ENCODE assay signal across 17 cellular contexts in genomic region chr2:219001100-219001576, GRCh38. TPM values are rescaled to one million over a fixed set of nuclear protein-coding genes. Genes with fewer than 3 reads are reported as not detected.
DNase-seq lines count a peak whose midpoint lies in the region; ATAC-seq, FAIRE-seq and TF ChIP-seq lines count a peak whose summit lies in the region.
"Had no signal": no experiment of that assay in that cellular context is flagged by ENCODE, and none has a peak within 500 bp of the region (broad histone marks: within the 10 kb centered on the region; RNA-seq: fewer than 3 reads in every experiment).

No MANE protein-coding gene starts in this region.

- no peak for FAIRE-seq in HepG2 (lab: Jason Lieb, UNC)

- DNase-seq in HepG2 (ENCODE audit: low spot score) (no peak), right lobe of liver (no peak), coronary artery (ENCODE audit: low spot score) (no peak), upper lobe of right lung (no peak), A172 (ENCODE audit: low spot score) (no peak), anterior cingulate cortex (lab: John Stamatoyannopoulos, UW) (no peak)
- DNase-seq in stimulated activated naive CD8-positive, alpha-beta T cell treated with anti-CD3 and anti-CD28 coated beads, Interleukin-15, Interleukin-2, amounts not matched to agents 100 U/mL and 50 U/mL, for 24 hours, result no peak
- DNase-seq: activated CD4-positive, alpha-beta T cell treated with anti-CD3 and anti-CD28 coated beads for 1 hour; psoas muscle had no signal

- no peaks in the 10 kb centered on the region for H3K9me3 ChIP-seq in HepG2 (ENCODE audit: low read length)
- H3K9me3 ChIP-seq in right lobe of liver, result no peaks in the 10 kb centered on the region
- H3K9me3 ChIP-seq in mucosa of stomach (ENCODE audit: control insufficient read depth, low read length), result no peaks in the 10 kb centered on the region
- H3K9me3 ChIP-seq in upper lobe of right lung, result no peaks in the 10 kb centered on the region
- H3K9me3 ChIP-seq: ascending aorta, heart left ventricle, psoas muscle, SK-N-SH had no signal

- 18% methylated on average over 12 of the region's 26 CpGs for WGBS in HepG2 (ENCODE audit: low lambda C conversion rate)
- WGBS in right lobe of liver (ENCODE audit: insufficient coverage, low coverage, low lambda C conversion rate, missing lambda C conversion rate), result 60% methylated on average over 2 of the region's 26 CpGs

- H3K4me1 ChIP-seq in HepG2 (ENCODE audit: insufficient read depth, low read length) (peaks cover 28% of the 10 kb centered on the region), right lobe of liver (peaks cover 0 to 21% (median 8%) of the 10 kb centered on the region in 4 donors), mucosa of stomach (ENCODE audit: control insufficient read depth, insufficient read depth, low read length) (peaks cover 52% of the 10 kb centered on the region), upper lobe of right lung (peaks cover 19% of the 10 kb centered on the region)

- no peak overlapping the region for H3K27ac ChIP-seq in HepG2 (ENCODE audit: extremely low read length, insufficient read depth, low read length)
- H3K27ac ChIP-seq in right lobe of liver, result peak overlapping the region in 1 of 3 donors; percentile 37
- no peak overlapping the region for H3K27ac ChIP-seq in coronary artery
- H3K27ac ChIP-seq in upper lobe of right lung, result peak overlapping the region; percentile 80
- H3K27ac ChIP-seq: ascending aorta; BLaER1 treated with 17β-estradiol and CSF1 and Interleukin-3, amounts not matched to agents 10 nM and 100 nM; heart left ventricle; psoas muscle had no signal

- H3K9ac ChIP-seq in HepG2 (ENCODE audit: insufficient read depth, low read depth, low read length), result no peak overlapping the region
- peak overlapping the region; percentile 91 for H3K9ac ChIP-seq in mucosa of stomach (ENCODE audit: low read length)
- H3K9ac ChIP-seq: BLaER1 treated with 17β-estradiol and CSF1 and Interleukin-3, amounts not matched to agents 10 nM and 100 nM; SK-N-SH had no signal

- TF ChIP-seq POLR2A in HepG2 (IDR thresholded peaks at IDR 0.05; ENCODE audit: insufficient read depth in 1 of 2, low read depth in 2 of 2, low read length in 2 of 2), result no peak
- TF ChIP-seq POLR2A in right lobe of liver (IDR thresholded peaks at IDR 0.05), result no peak

- no peak for TF ChIP-seq EP300 in HepG2 (IDR thresholded peaks at IDR 0.05; ENCODE audit: low read depth in 2 of 2, low read length in 2 of 2)
- no peak for TF ChIP-seq EP300 in HepG2 (CRISPR knock-in tag; IDR thresholded peaks at IDR 0.05; ENCODE audit: borderline replicate concordance)

- POLR2A ChIA-PET in HepG2 (lab: Yijun Ruan, JAX), result interaction anchor here (0.6 to 1.4 kb wide), 12 partner anchors 21 to 498 kb away, joined by 3 to 5 read pairs (median 4); partner anchors contain the start of genes CNPPD1, GLB1L, GMPPA and STK16

- intact Hi-C loops in HepG2 (cut with micrococcal nuclease; ENCODE audit: unreplicated experiment), result no loop called here
- intact Hi-C loops in right lobe of liver (cut with DNase I), result no loop called here
- intact Hi-C loops in upper lobe of right lung (cut with DNase I), result no loop called here

- BruUV-seq in HepG2 (replicated peaks; lab: Mats Ljungman, UMichigan), result no TSS peak

- no peak overlapping the region for H2AFZ ChIP-seq in HepG2 (ENCODE audit: low read length)

- peak overlapping the region; percentile 71; the same call in 1 of the 2 replicates for H3K4me2 ChIP-seq in HepG2 (ENCODE audit: low read depth, low read length)
- H3K4me2 ChIP-seq: BLaER1 treated with 17β-estradiol and CSF1 and Interleukin-3, amounts not matched to agents 10 nM and 100 nM; SK-N-SH had no signal

- peaks cover 40% of the 10 kb centered on the region; the same call in 1 of the 2 replicates for H4K20me1 ChIP-seq in HepG2 (ENCODE audit: insufficient read depth, low read length)

- no peaks in the 10 kb centered on the region for H3K36me3 ChIP-seq in HepG2 (replicated peaks in 1 of 2; ENCODE audit: control insufficient read depth in 1 of 2, insufficient read depth in 2 of 2, low read length in 2 of 2)
- H3K36me3 ChIP-seq in right lobe of liver, result no peaks in the 10 kb centered on the region
- no peaks in the 10 kb centered on the region for H3K36me3 ChIP-seq in mucosa of stomach (ENCODE audit: control insufficient read depth, insufficient read depth, low read length)
- H3K36me3 ChIP-seq in upper lobe of right lung, result no peaks in the 10 kb centered on the region
- H3K36me3 ChIP-seq: ascending aorta; BLaER1 treated with 17β-estradiol and CSF1 and Interleukin-3, amounts not matched to agents 10 nM and 100 nM; heart left ventricle had no signal

- H3K4me3 ChIP-seq in HepG2 (replicated peaks in 1 of 3; ENCODE audit: insufficient read depth in 1 of 3, low read depth in 2 of 3, low read length in 3 of 3) (0 out of 6 replicates have a peak overlapping the region, but pooled peaks of 1 of the 3 experiments have one; percentile 64), right lobe of liver (peak overlapping the region in 1 of 3 donors; percentile 27), coronary artery (peak overlapping the region; percentile 57), mucosa of stomach (ENCODE audit: low read length) (peak overlapping the region; percentile 84), upper lobe of right lung (peak overlapping the region; percentile 40)
- H3K4me3 ChIP-seq: BLaER1 treated with 17β-estradiol and CSF1 and Interleukin-3, amounts not matched to agents 10 nM and 100 nM; lung; psoas muscle had no signal

- TF ChIP-seq CTCF in HepG2 (CRISPR knock-in tag; IDR thresholded peaks at IDR 0.05) (no peak), right lobe of liver (IDR thresholded peaks at IDR 0.05) (no peak), coronary artery (IDR thresholded peaks at IDR 0.05) (no peak), upper lobe of right lung (IDR thresholded peaks at IDR 0.05) (no peak)

- H3K79me2 ChIP-seq in HepG2 (ENCODE audit: insufficient read depth, low read length), result no peaks in the 10 kb centered on the region

- in situ Hi-C loops in HepG2 (cut with HindIII; ENCODE audit: extremely low pct_ligation_motif_present, low pct_unique_long_range_greater_than_20kb), result no loop called here

- ATAC-seq in HepG2 (peak; percentile 4; the same call in 2 of the 3 replicates), right lobe of liver (no peak), upper lobe of right lung (peak; percentile 5)
- ATAC-seq in stimulated activated naive CD8-positive, alpha-beta T cell treated with anti-CD3 and anti-CD28 coated beads, Interleukin-15, Interleukin-2, amounts not matched to agents 100 U/mL and 50 U/mL, for 24 hours, result no peak

- H3K27me3 ChIP-seq in HepG2 (ENCODE audit: control insufficient read depth in 1 of 2, insufficient read depth in 2 of 2, low read length in 2 of 2) (peaks cover 45 to 94% of the 10 kb centered on the region in 2 experiments), right lobe of liver (no peaks in the 10 kb centered on the region), mucosa of stomach (ENCODE audit: control insufficient read depth, insufficient read depth, low read length) (peaks cover 64% of the 10 kb centered on the region), upper lobe of right lung (peaks cover 77% of the 10 kb centered on the region)

- CTCF ChIA-PET in HepG2 (lab: Yijun Ruan, JAX; ENCODE audit: low intra/inter-chr PET ratio, low total read pairs), result interaction anchor here (1.2 kb wide), 1 partner anchor 28 kb away, joined by 4 read pairs; no protein-coding TSS in a partner anchor

- TF ChIP-seq RAD21 in HepG2 (CRISPR knock-in tag; IDR thresholded peaks at IDR 0.05), result no peak

RNA-seq across cellular contexts. Expression of gene CRYBA2, which starts 7.9 kb away (rescaled TPM):
- total RNA-seq in HepG2 (2016; rRNA removed; fragmentation: Illumina TruSeq; extraction: Trizol), result not detected in 2 replicates
- not detected in 2 replicates for total RNA-seq in HepG2 (2016; cell fraction: cytosol; rRNA removed; fragmentation: Illumina TruSeq; extraction: Trizol; ENCODE audit: low read depth)
- total RNA-seq in HepG2 (2016; cell fraction: insoluble cytoplasmic fraction; rRNA removed; fragmentation: Illumina TruSeq; extraction: Trizol), result not detected in 2 replicates
- total RNA-seq in HepG2 (2016; cell fraction: membrane; rRNA removed; fragmentation: Illumina TruSeq; extraction: Trizol), result not detected in 2 replicates
- total RNA-seq in HepG2 (2016; cell fraction: nucleus; rRNA removed; fragmentation: Illumina TruSeq; extraction: Trizol), result not detected in 2 replicates
- not detected in 2 replicates for polyA plus RNA-seq in HepG2 (2011; rRNA removed)
- not detected in 2 replicates for polyA plus RNA-seq in HepG2 (2011; cell fraction: cytosol; rRNA removed)
- polyA plus RNA-seq in HepG2 (2011; cell fraction: nucleus; rRNA removed), result not detected in 2 replicates
- polyA plus RNA-seq in HepG2 (2012), result not detected in 2 replicates
- polyA plus RNA-seq in HepG2 (2016; cell fraction: cytosol; fragmentation: Illumina TruSeq; extraction: Trizol; ENCODE audit: low read depth), result not detected in 2 replicates
- not detected in 2 replicates for polyA plus RNA-seq in HepG2 (2016; cell fraction: insoluble cytoplasmic fraction; fragmentation: Illumina TruSeq; extraction: Trizol; ENCODE audit: low read depth)
- polyA plus RNA-seq in HepG2 (2016; cell fraction: membrane; fragmentation: Illumina TruSeq; extraction: Trizol; ENCODE audit: low read depth), result not detected in 2 replicates
- not detected in 2 replicates for polyA plus RNA-seq in HepG2 (2016; cell fraction: nucleus; fragmentation: Illumina TruSeq; extraction: Trizol; ENCODE audit: insufficient read depth, low read depth)
- not detected in 2 replicates for polyA minus RNA-seq in HepG2 (2011; rRNA and poly(A)+ RNA removed; ENCODE audit: low replicate concordance)
- not detected in 2 replicates for polyA minus RNA-seq in HepG2 (2011; cell fraction: cytosol; rRNA and poly(A)+ RNA removed)
- polyA minus RNA-seq in HepG2 (2011; cell fraction: nucleus; rRNA and poly(A)+ RNA removed), result not detected in 2 replicates
- not detected for total RNA-seq in right lobe of liver
- total RNA-seq in upper lobe of right lung, result not detected
- not detected in 2 replicates for total RNA-seq in A172 (2014; rRNA removed; shearing (Covaris generic))
- total RNA-seq: activated T-cell treated with anti-CD3 and anti-CD28 coated beads, Interleukin-2, amount 50 U/mL, for 4 hours; ascending aorta; G401; heart left ventricle; lung; psoas muscle had no signal
- polyA plus RNA-seq: heart left ventricle, SK-N-SH had no signal

RNA-seq across cellular contexts. Expression of gene FEV, which starts 16.2 kb away (rescaled TPM):
- not detected in 2 replicates for total RNA-seq in HepG2 (2016; rRNA removed; fragmentation: Illumina TruSeq; extraction: Trizol)
- not detected in 2 replicates for total RNA-seq in HepG2 (2016; cell fraction: cytosol; rRNA removed; fragmentation: Illumina TruSeq; extraction: Trizol; ENCODE audit: low read depth)
- not detected in 2 replicates for total RNA-seq in HepG2 (2016; cell fraction: insoluble cytoplasmic fraction; rRNA removed; fragmentation: Illumina TruSeq; extraction: Trizol)
- total RNA-seq in HepG2 (2016; cell fraction: membrane; rRNA removed; fragmentation: Illumina TruSeq; extraction: Trizol), result not detected in 2 replicates
- total RNA-seq in HepG2 (2016; cell fraction: nucleus; rRNA removed; fragmentation: Illumina TruSeq; extraction: Trizol), result not detected in 2 replicates
- polyA plus RNA-seq in HepG2 (2011; rRNA removed), result not detected in 2 replicates
- not detected in 2 replicates for polyA plus RNA-seq in HepG2 (2011; cell fraction: cytosol; rRNA removed)
- not detected in 2 replicates for polyA plus RNA-seq in HepG2 (2011; cell fraction: nucleus; rRNA removed)
- not detected in 2 replicates for polyA plus RNA-seq in HepG2 (2012)
- not detected in 2 replicates for polyA plus RNA-seq in HepG2 (2016; cell fraction: cytosol; fragmentation: Illumina TruSeq; extraction: Trizol; ENCODE audit: low read depth)
- polyA plus RNA-seq in HepG2 (2016; cell fraction: insoluble cytoplasmic fraction; fragmentation: Illumina TruSeq; extraction: Trizol; ENCODE audit: low read depth), result not detected in 2 replicates
- not detected in 2 replicates for polyA plus RNA-seq in HepG2 (2016; cell fraction: membrane; fragmentation: Illumina TruSeq; extraction: Trizol; ENCODE audit: low read depth)
- not detected in 2 replicates for polyA plus RNA-seq in HepG2 (2016; cell fraction: nucleus; fragmentation: Illumina TruSeq; extraction: Trizol; ENCODE audit: insufficient read depth, low read depth)
- polyA minus RNA-seq in HepG2 (2011; rRNA and poly(A)+ RNA removed; ENCODE audit: low replicate concordance), result not detected in 2 replicates
- polyA minus RNA-seq in HepG2 (2011; cell fraction: cytosol; rRNA and poly(A)+ RNA removed), result not detected in 2 replicates
- not detected in 2 replicates for polyA minus RNA-seq in HepG2 (2011; cell fraction: nucleus; rRNA and poly(A)+ RNA removed)
- not detected for total RNA-seq in right lobe of liver
- total RNA-seq in upper lobe of right lung, result not detected
- total RNA-seq in A172 (2014; rRNA removed; shearing (Covaris generic)), result not detected in 2 replicates
- total RNA-seq: activated T-cell treated with anti-CD3 and anti-CD28 coated beads, Interleukin-2, amount 50 U/mL, for 4 hours; ascending aorta; G401; heart left ventricle; lung; psoas muscle had no signal
- polyA plus RNA-seq: heart left ventricle, lung, psoas muscle had no signal

RNA-seq across cellular contexts. Expression of gene CFAP65, which starts 40.2 kb away (rescaled TPM):
- total RNA-seq in HepG2 (2016; rRNA removed; fragmentation: Illumina TruSeq; extraction: Trizol), result not detected in 2 replicates
- total RNA-seq in HepG2 (2016; cell fraction: cytosol; rRNA removed; fragmentation: Illumina TruSeq; extraction: Trizol; ENCODE audit: low read depth), result not detected in 2 replicates
- not detected in 2 replicates for total RNA-seq in HepG2 (2016; cell fraction: insoluble cytoplasmic fraction; rRNA removed; fragmentation: Illumina TruSeq; extraction: Trizol)
- not detected in 2 replicates for total RNA-seq in HepG2 (2016; cell fraction: membrane; rRNA removed; fragmentation: Illumina TruSeq; extraction: Trizol)
- total RNA-seq in HepG2 (2016; cell fraction: nucleus; rRNA removed; fragmentation: Illumina TruSeq; extraction: Trizol), result not detected in 2 replicates
- polyA plus RNA-seq in HepG2 (2011; rRNA removed), result 0.03 and 0.05 TPM in 2 replicates
- 0.03 TPM in 2 replicates for polyA plus RNA-seq in HepG2 (2011; cell fraction: cytosol; rRNA removed)
- 0.17 and 0.18 TPM in 2 replicates for polyA plus RNA-seq in HepG2 (2011; cell fraction: nucleus; rRNA removed)
- polyA plus RNA-seq in HepG2 (2012), result 0.09 TPM in 1 of 2 replicates, not detected in the other
- not detected in 2 replicates for polyA plus RNA-seq in HepG2 (2016; cell fraction: cytosol; fragmentation: Illumina TruSeq; extraction: Trizol; ENCODE audit: low read depth)
- polyA plus RNA-seq in HepG2 (2016; cell fraction: insoluble cytoplasmic fraction; fragmentation: Illumina TruSeq; extraction: Trizol; ENCODE audit: low read depth), result not detected in 2 replicates
- polyA plus RNA-seq in HepG2 (2016; cell fraction: membrane; fragmentation: Illumina TruSeq; extraction: Trizol; ENCODE audit: low read depth), result not detected in 2 replicates
- polyA plus RNA-seq in HepG2 (2016; cell fraction: nucleus; fragmentation: Illumina TruSeq; extraction: Trizol; ENCODE audit: insufficient read depth, low read depth), result not detected in 2 replicates
- not detected in 2 replicates for polyA minus RNA-seq in HepG2 (2011; rRNA and poly(A)+ RNA removed; ENCODE audit: low replicate concordance)
- not detected in 2 replicates for polyA minus RNA-seq in HepG2 (2011; cell fraction: cytosol; rRNA and poly(A)+ RNA removed)
- not detected in 2 replicates for polyA minus RNA-seq in HepG2 (2011; cell fraction: nucleus; rRNA and poly(A)+ RNA removed)
- not detected for total RNA-seq in right lobe of liver
- not detected for total RNA-seq in upper lobe of right lung
- total RNA-seq in A172 (2014; rRNA removed; shearing (Covaris generic)), result 0.26 and 0.55 TPM in 2 replicates
- total RNA-seq: activated T-cell treated with anti-CD3 and anti-CD28 coated beads, Interleukin-2, amount 50 U/mL, for 4 hours; ascending aorta; G401; psoas muscle had no signal
- polyA plus RNA-seq: heart left ventricle, psoas muscle had no signal

RNA-seq across cellular contexts. Expression of gene CDK5R2, which starts 41.7 kb away (rescaled TPM):
- not detected in 2 replicates for total RNA-seq in HepG2 (2016; rRNA removed; fragmentation: Illumina TruSeq; extraction: Trizol)
- total RNA-seq in HepG2 (2016; cell fraction: cytosol; rRNA removed; fragmentation: Illumina TruSeq; extraction: Trizol; ENCODE audit: low read depth), result not detected in 2 replicates
- not detected in 2 replicates for total RNA-seq in HepG2 (2016; cell fraction: insoluble cytoplasmic fraction; rRNA removed; fragmentation: Illumina TruSeq; extraction: Trizol)
- total RNA-seq in HepG2 (2016; cell fraction: membrane; rRNA removed; fragmentation: Illumina TruSeq; extraction: Trizol), result not detected in 2 replicates
- total RNA-seq in HepG2 (2016; cell fraction: nucleus; rRNA removed; fragmentation: Illumina TruSeq; extraction: Trizol), result not detected in 2 replicates
- not detected in 2 replicates for polyA plus RNA-seq in HepG2 (2011; rRNA removed)
- polyA plus RNA-seq in HepG2 (2011; cell fraction: cytosol; rRNA removed), result 0.03 and 0.04 TPM in 2 replicates
- not detected in 2 replicates for polyA plus RNA-seq in HepG2 (2011; cell fraction: nucleus; rRNA removed)
- not detected in 2 replicates for polyA plus RNA-seq in HepG2 (2012)
- polyA plus RNA-seq in HepG2 (2016; cell fraction: cytosol; fragmentation: Illumina TruSeq; extraction: Trizol; ENCODE audit: low read depth), result not detected in 2 replicates
- not detected in 2 replicates for polyA plus RNA-seq in HepG2 (2016; cell fraction: insoluble cytoplasmic fraction; fragmentation: Illumina TruSeq; extraction: Trizol; ENCODE audit: low read depth)
- 0.08 TPM in 1 of 2 replicates, not detected in the other for polyA plus RNA-seq in HepG2 (2016; cell fraction: membrane; fragmentation: Illumina TruSeq; extraction: Trizol; ENCODE audit: low read depth)
- polyA plus RNA-seq in HepG2 (2016; cell fraction: nucleus; fragmentation: Illumina TruSeq; extraction: Trizol; ENCODE audit: insufficient read depth, low read depth), result not detected in 2 replicates
- 0.49 TPM in 1 of 2 replicates, not detected in the other for polyA minus RNA-seq in HepG2 (2011; rRNA and poly(A)+ RNA removed; ENCODE audit: low replicate concordance)
- not detected in 2 replicates for polyA minus RNA-seq in HepG2 (2011; cell fraction: cytosol; rRNA and poly(A)+ RNA removed)
- polyA minus RNA-seq in HepG2 (2011; cell fraction: nucleus; rRNA and poly(A)+ RNA removed), result not detected in 2 replicates
- total RNA-seq in right lobe of liver, result not detected
- not detected for total RNA-seq in upper lobe of right lung
- 0.03 and 0.57 TPM in 2 replicates for total RNA-seq in A172 (2014; rRNA removed; shearing (Covaris generic))
- total RNA-seq: activated T-cell treated with anti-CD3 and anti-CD28 coated beads, Interleukin-2, amount 50 U/mL, for 4 hours; ascending aorta; heart left ventricle; psoas muscle had no signal
- polyA plus RNA-seq: heart left ventricle had no signal

RNA-seq across cellular contexts. Expression of gene IHH, which starts 59.6 kb away (rescaled TPM):
- 0.15 and 0.42 TPM in 2 replicates for total RNA-seq in HepG2 (2016; rRNA removed; fragmentation: Illumina TruSeq; extraction: Trizol)
- 0.20 TPM in 1 of 2 replicates, not detected in the other for total RNA-seq in HepG2 (2016; cell fraction: cytosol; rRNA removed; fragmentation: Illumina TruSeq; extraction: Trizol; ENCODE audit: low read depth)
- 0.31 and 0.39 TPM in 2 replicates for total RNA-seq in HepG2 (2016; cell fraction: insoluble cytoplasmic fraction; rRNA removed; fragmentation: Illumina TruSeq; extraction: Trizol)
- 0.28 and 0.31 TPM in 2 replicates for total RNA-seq in HepG2 (2016; cell fraction: membrane; rRNA removed; fragmentation: Illumina TruSeq; extraction: Trizol)
- 0.63 and 0.90 TPM in 2 replicates for total RNA-seq in HepG2 (2016; cell fraction: nucleus; rRNA removed; fragmentation: Illumina TruSeq; extraction: Trizol)
- 0.10 TPM in 1 of 2 replicates, not detected in the other for polyA plus RNA-seq in HepG2 (2011; rRNA removed)
- 0.09 TPM in 2 replicates for polyA plus RNA-seq in HepG2 (2011; cell fraction: cytosol; rRNA removed)
- 0.16 and 0.37 TPM in 2 replicates for polyA plus RNA-seq in HepG2 (2011; cell fraction: nucleus; rRNA removed)
- 0.08 and 0.12 TPM in 2 replicates for polyA plus RNA-seq in HepG2 (2012)
- polyA plus RNA-seq in HepG2 (2016; cell fraction: cytosol; fragmentation: Illumina TruSeq; extraction: Trizol; ENCODE audit: low read depth), result 0.11 and 0.16 TPM in 2 replicates
- polyA plus RNA-seq in HepG2 (2016; cell fraction: insoluble cytoplasmic fraction; fragmentation: Illumina TruSeq; extraction: Trizol; ENCODE audit: low read depth), result 0.30 and 0.58 TPM in 2 replicates
- polyA plus RNA-seq in HepG2 (2016; cell fraction: membrane; fragmentation: Illumina TruSeq; extraction: Trizol; ENCODE audit: low read depth), result 0.41 and 0.43 TPM in 2 replicates
- 0.81 and 1.1 TPM in 2 replicates for polyA plus RNA-seq in HepG2 (2016; cell fraction: nucleus; fragmentation: Illumina TruSeq; extraction: Trizol; ENCODE audit: insufficient read depth, low read depth)
- polyA minus RNA-seq in HepG2 (2011; rRNA and poly(A)+ RNA removed; ENCODE audit: low replicate concordance), result 0.26 TPM in 1 of 2 replicates, not detected in the other
- not detected in 2 replicates for polyA minus RNA-seq in HepG2 (2011; cell fraction: cytosol; rRNA and poly(A)+ RNA removed)
- polyA minus RNA-seq in HepG2 (2011; cell fraction: nucleus; rRNA and poly(A)+ RNA removed), result 0.26 and 0.50 TPM in 2 replicates
- total RNA-seq in right lobe of liver, result 1 to 10 TPM in 3 of 6 experiments, under 1 TPM in 3; 0.42 to 3.9 (median 1.1) TPM
- 0.69 TPM for total RNA-seq in upper lobe of right lung
- 0.03 TPM in 1 of 2 replicates, not detected in the other for total RNA-seq in A172 (2014; rRNA removed; shearing (Covaris generic))
- total RNA-seq: ascending aorta, G401, heart left ventricle, psoas muscle had no signal
- polyA plus RNA-seq: heart left ventricle had no signal

Comparison
In these comparisons a context has a peak if more than half of its experiments do, and no peak if none do; other contexts are left out.
1. ATAC-seq: peak in HepG2 (single experiment) and upper lobe of right lung (single experiment); none in right lobe of liver (0 of 4) and stimulated activated naive CD8-positive, alpha-beta T cell treated with anti-CD3 and anti-CD28 coated beads, Interleukin-15, Interleukin-2, amounts not matched to agents 100 U/mL and 50 U/mL, for 24 hours (single experiment).